Comparison of ENCODE assay signal across 19 cellular contexts in the genomic region with DNA sequence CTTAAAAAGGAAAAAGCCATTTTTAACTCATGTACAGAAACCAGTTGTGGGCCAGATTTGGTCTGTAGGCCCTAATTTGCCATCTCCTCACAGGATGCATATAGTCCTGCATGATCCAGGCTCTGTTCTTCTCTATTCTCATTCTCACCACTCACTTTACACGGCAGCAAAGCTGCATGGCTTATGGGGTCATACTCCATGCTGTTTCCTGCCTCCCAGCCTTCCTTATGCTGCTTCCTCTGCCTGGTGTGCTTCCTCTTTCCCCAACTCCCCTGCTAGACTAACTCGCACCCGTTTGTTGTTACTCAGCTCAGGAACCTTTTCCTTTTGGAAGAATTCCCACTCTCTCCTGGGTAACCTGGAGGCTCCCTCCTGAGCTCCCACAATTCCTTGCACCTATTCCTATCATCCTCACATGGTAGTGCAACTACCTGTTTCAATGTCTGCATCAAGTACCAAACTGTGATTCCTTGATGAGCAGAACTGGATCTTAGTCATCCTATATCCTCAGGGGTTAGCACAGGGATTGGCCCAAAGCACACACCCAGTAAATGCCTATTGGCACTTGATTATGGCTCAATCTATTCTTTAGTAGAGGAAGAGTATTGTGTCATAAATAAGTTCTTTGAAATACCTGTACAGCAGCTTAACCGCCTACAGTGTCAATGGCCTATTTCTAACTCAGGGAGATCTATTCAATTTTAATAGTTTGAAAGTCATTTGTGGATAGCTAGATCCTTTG.
"Had no signal": no experiment of that assay in that cellular context is flagged by ENCODE, and none has a peak within 500 bp of the region (broad histone marks: within the 10 kb centered on the region; RNA-seq: fewer than 3 reads in every experiment).

No MANE protein-coding gene starts in this region.

- FAIRE-seq: colon, islet of Langerhans, small intestine had no signal

- H3K27me3 ChIP-seq: ovary, stomach, transverse colon had no signal

- H3K27ac ChIP-seq: ovary, stomach, thoracic aorta, transverse colon had no signal

- ATAC-seq: effector memory CD8-positive, alpha-beta T cell; mucosa of descending colon; natural killer cell had no signal

- H3K4me3 ChIP-seq: mucosa of descending colon, ovary, stomach, thoracic aorta, transverse colon had no signal

- H3K9me3 ChIP-seq: mucosa of descending colon, ovary, stomach, thoracic aorta, transverse colon had no signal

- H3K4me1 ChIP-seq: stomach, transverse colon had no signal

- H3K36me3 ChIP-seq: ovary, stomach, thoracic aorta, transverse colon had no signal

- DNase-seq: effector memory CD8-positive, alpha-beta T cell; foreskin melanocyte; head of caudate nucleus; hippocampal formation; kidney glomerular epithelial cell; mucosa of descending colon; natural killer cell; nucleus accumbens; ovary; right cardiac atrium; small intestine; stimulated activated CD4-positive, alpha-beta T cell treated with anti-CD3 and anti-CD28 coated beads, Interleukin-12 subunit alpha, Interleukin-12 subunit beta, amount 100 ng/mL, for 4 hours; stimulated activated naive CD4-positive, alpha-beta T cell; stomach; substantia nigra; transverse colon had no signal
